Comparison of ENCODE assay signal across 1 cellular context in the genomic region with DNA sequence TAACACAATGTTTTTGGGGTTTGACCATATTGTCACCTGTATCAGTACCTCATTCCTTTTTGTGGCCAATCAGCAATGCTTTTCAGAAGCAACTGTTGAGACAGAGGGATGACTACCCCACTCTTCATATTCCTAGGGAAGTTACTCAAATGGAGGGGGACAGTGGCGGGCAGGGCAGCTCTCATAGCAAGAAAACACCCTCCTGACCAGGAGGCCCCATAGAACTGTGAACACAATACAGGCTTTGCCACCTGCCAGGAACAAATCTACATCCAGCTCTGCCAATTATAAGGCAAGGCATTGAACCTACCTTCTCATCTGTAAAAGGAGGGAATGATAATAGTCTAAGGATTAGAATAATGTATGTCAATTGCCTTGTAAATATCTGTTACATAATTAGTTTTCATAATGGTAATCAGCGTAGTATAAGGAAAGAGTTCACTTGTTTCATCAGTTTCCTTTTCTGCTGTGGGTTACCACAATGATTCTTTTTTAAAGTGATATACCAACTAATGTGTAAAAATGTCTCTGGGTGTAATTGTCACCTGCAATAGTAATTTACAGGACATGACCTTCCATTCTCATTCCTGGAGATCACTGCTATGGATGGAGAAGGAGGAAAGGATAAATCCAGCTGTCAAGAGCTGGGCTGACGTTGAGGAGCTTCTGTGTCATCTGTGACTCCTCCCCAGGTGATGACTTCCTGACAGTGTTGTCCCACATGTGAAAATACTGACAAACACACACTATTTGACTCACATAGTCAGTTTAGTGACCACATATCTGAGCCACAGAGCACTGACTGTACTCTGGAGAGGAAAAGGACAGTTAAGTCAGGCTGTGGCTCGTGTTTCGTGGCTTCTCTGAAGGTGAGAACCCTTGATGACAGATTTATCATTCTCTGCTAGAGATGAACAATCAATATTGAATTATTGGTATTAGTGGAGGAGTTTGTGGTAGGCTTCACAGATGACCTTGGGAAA.
TF ChIP-seq lines count a peak whose summit lies in the region.

No MANE protein-coding gene starts in this region.

TF ChIP-seq in IMR-90, 13 proteins besides CTCF, POLR2A, EP300 and RAD21 (continued from another document):
- TF ChIP-seq FOS (IDR thresholded peaks at IDR 0.05; ENCODE audit: low read depth, low read length) (no peak), MXI1 (IDR thresholded peaks at IDR 0.05; ENCODE audit: borderline replicate concordance, low read depth, low read length) (no peak), ELK1 (IDR thresholded peaks at IDR 0.05; ENCODE audit: borderline replicate concordance, low read depth, low read length) (no peak), RCOR1 (IDR thresholded peaks at IDR 0.05; ENCODE audit: insufficient replicate concordance, low read length) (no peak), RFX5 (IDR thresholded peaks at IDR 0.05; ENCODE audit: low read depth, low read length) (no peak)
TF ChIP-seq in IMR-90: peak in this region for 0.
